ENCODE assay signal across 20 cellular contexts in the genomic region with DNA sequence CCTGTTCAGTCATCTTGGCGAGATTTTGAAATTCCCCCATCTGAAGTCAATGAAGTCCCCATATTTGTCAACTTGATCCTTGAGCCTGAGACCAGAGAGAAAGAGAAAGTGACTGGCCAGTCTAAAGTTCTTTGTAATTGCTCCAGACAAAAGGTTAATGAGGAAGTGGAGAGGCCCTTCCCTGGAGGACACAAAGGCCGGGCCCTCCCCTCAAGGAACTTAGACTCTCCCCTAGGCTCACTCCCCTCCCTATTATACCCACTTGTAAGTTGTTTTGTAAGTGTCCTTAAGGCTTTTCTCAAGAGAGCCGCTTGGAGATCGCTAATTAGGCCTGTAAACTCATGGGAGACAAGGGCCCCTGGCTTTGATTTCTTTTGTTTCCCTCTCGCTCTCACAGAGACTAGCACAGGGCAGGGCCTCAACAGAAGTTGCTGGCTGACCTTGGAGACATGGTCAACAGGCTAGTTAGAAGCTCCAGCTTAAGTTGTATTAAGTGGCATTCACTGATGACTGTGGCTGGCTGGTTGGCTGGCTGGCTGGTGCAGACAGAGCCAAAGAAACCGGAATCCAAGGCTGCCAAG. TPM values are rescaled to one million over a fixed set of nuclear protein-coding genes. Genes with fewer than 3 reads are reported as not detected.
A peak's percentile ranks its signal among the peaks of the same experiment; 100 is the strongest.
DNase-seq lines count a peak whose midpoint lies in the region; ATAC-seq and FAIRE-seq lines count a peak whose summit lies in the region.
"Had no signal": no experiment of that assay in that cellular context is flagged by ENCODE, and none has a peak within 500 bp of the region (broad histone marks: within the 10 kb centered on the region; RNA-seq: fewer than 3 reads in every experiment).

No MANE protein-coding gene starts in this region.

- no peaks in the 10 kb centered on the region for H3K4me1 ChIP-seq in small intestine (ENCODE audit: control insufficient read depth in 2 of 2, insufficient read depth in 1 of 2, low read depth in 1 of 2, low read length in 1 of 2)

- intact Hi-C loops in left colon (cut with DNase I, micrococcal nuclease): no loop called here

- no peak overlapping the region for H3K4me3 ChIP-seq in small intestine (ENCODE audit: low read depth in 1 of 2, low read length in 2 of 2)
- H3K4me3 ChIP-seq: SK-N-MC had no signal

- H3K27ac ChIP-seq in small intestine (ENCODE audit: low read depth in 1 of 2, low read length in 1 of 2): no peak overlapping the region
- H3K27ac ChIP-seq: SK-N-MC had no signal

- DNase-seq in NCI-H1436 (lab: John Stamatoyannopoulos, UW) (peak; percentile 27), NCI-H1436 treated with DMSO at 0.1 percent for 48 hours (lab: John Stamatoyannopoulos, UW) (no peak), NCI-H524 (lab: John Stamatoyannopoulos, UW) (peak; percentile 36 to 69), left colon (no peak), small intestine (peak; percentile 69), ureter (ENCODE audit: low spot score) (no peak), dedifferentiated amniotic fluid mesenchymal stem cell (ENCODE audit: extremely low spot score) (no peak), mucosa of gallbladder (ENCODE audit: low spot score) (no peak)
- DNase-seq: 8988T, DND-41, KBM-7, NCI-H1105, NCI-H187, NCI-H2107, NCI-H446, SHP77 had no signal

- peak; percentile 93 for ATAC-seq in left colon
- ATAC-seq: HCT116 had no signal

- WGBS in small intestine, 3 donors: 50 to 84% (median 72%) methylated on average over 6 of the region's 6 CpGs

- no peaks in the 10 kb centered on the region for H3K9me3 ChIP-seq in small intestine (ENCODE audit: control insufficient read depth, low read depth)

- no peaks in the 10 kb centered on the region for H3K27me3 ChIP-seq in small intestine (ENCODE audit: control insufficient read depth in 2 of 2, insufficient read depth in 2 of 2, low read length in 2 of 2)

- FAIRE-seq in small intestine (lab: Jason Lieb, UNC): no peak
- FAIRE-seq: G401.6 had no signal

- H3K36me3 ChIP-seq in small intestine (ENCODE audit: control insufficient read depth in 2 of 2, insufficient read depth in 2 of 2, low read length in 2 of 2): no peaks in the 10 kb centered on the region

RNA-seq across cellular contexts. Expression of gene GPC4, which starts 20.3 kb away (rescaled TPM):
- 10 to 100 TPM; 15.3 to 16.7 TPM for total RNA-seq in left colon
- 10 to 100 TPM in 1 of 3 donors, 1 to 10 TPM in 2; 1.3 to 15.3 (median 1.9) TPM for polyA plus RNA-seq in small intestine
- total RNA-seq in ureter: 8.0 TPM
- total RNA-seq in mucosa of gallbladder: 38.9 TPM
- total RNA-seq: RPMI7951 had no signal

Comparison
In these comparisons a context has a peak if more than half of its experiments do, and no peak if none do; other contexts are left out.
1. DNase-seq: peak in NCI-H1436 (single experiment), NCI-H524 (2 of 2) and small intestine (single experiment); none in NCI-H1436 treated with DMSO at 0.1 percent for 48 hours (single experiment), left colon (0 of 2), ureter (single experiment), dedifferentiated amniotic fluid mesenchymal stem cell (single experiment) and mucosa of gallbladder (single experiment).